ENCODE assay signal across 1 cellular context in genomic region chr17:8474826-8475225, GRCh38.
A peak's percentile ranks its signal among the peaks of the same experiment; 100 is the strongest.
TF ChIP-seq lines count a peak whose summit lies in the region.

No MANE protein-coding gene starts in this region.

TF ChIP-seq in HepG2, 621 proteins besides CTCF, POLR2A, EP300 and RAD21 (continued from another document):
- TF ChIP-seq ZNF687 (CRISPR knock-in tag; IDR thresholded peaks at IDR 0.05) (no peak), ZNF713 (CRISPR knock-in tag; IDR thresholded peaks at IDR 0.05) (no peak), MAFK (conservative IDR thresholded peaks at IDR 0.05 in 1 of 2, IDR thresholded peaks at IDR 0.05 in 1 of 2; ENCODE audit: low read length in 2 of 2) (peak; percentile 85 to 87), ZBTB7B (CRISPR knock-in tag; IDR thresholded peaks at IDR 0.05) (no peak), ZNF547 (CRISPR knock-in tag; IDR thresholded peaks at IDR 0.05) (no peak), ONECUT2 (CRISPR knock-in tag; IDR thresholded peaks at IDR 0.05) (no peak), ZFP62 (CRISPR knock-in tag; IDR thresholded peaks at IDR 0.05) (no peak), HOXA5 (CRISPR knock-in tag; IDR thresholded peaks at IDR 0.05) (no peak), AGO2 (optimal IDR thresholded peaks at IDR 0.05; ENCODE audit: low read depth, low read length) (peak; percentile 64), RBM39 (IDR thresholded peaks at IDR 0.05; ENCODE audit: low read depth, low read length, poor library complexity, severe bottlenecking) (no peak), ZBTB40 (IDR thresholded peaks at IDR 0.05) (no peak), ZBTB40 (CRISPR knock-in tag; IDR thresholded peaks at IDR 0.05) (no peak), ARID3A (IDR thresholded peaks at IDR 0.05; ENCODE audit: low read depth, low read length) (no peak), ZNF451 (CRISPR knock-in tag; IDR thresholded peaks at IDR 0.05) (no peak), POLR2G (IDR thresholded peaks at IDR 0.05; ENCODE audit: low read depth, low read length) (peak; percentile 33; the same call in 1 of the 2 replicates)
